Comparison of ENCODE assay signal across 1 cellular context in genomic region chr4:7901274-7901845, GRCh38.
TF ChIP-seq lines count a peak whose summit lies in the region.

No MANE protein-coding gene starts in this region.

TF ChIP-seq in GM23338, 12 proteins besides CTCF, POLR2A, EP300 and RAD21:
- TF ChIP-seq ZNF462 (CRISPR knock-in tag; IDR thresholded peaks at IDR 0.05) = no peak
